Comparison of ENCODE assay signal across 1 cellular context in genomic region chr17:71866095-71866494, GRCh38.
TF ChIP-seq lines count a peak whose summit lies in the region.

No MANE protein-coding gene starts in this region.

TF ChIP-seq in GM23338, 12 proteins besides CTCF, POLR2A, EP300 and RAD21 (continued from another document):
- TF ChIP-seq ZNF462 (CRISPR knock-in tag; IDR thresholded peaks at IDR 0.05): no peak
- no peak for TF ChIP-seq STAT1 (IDR thresholded peaks at IDR 0.05; ENCODE audit: unreplicated experiment)
- TF ChIP-seq, protein P1, sequence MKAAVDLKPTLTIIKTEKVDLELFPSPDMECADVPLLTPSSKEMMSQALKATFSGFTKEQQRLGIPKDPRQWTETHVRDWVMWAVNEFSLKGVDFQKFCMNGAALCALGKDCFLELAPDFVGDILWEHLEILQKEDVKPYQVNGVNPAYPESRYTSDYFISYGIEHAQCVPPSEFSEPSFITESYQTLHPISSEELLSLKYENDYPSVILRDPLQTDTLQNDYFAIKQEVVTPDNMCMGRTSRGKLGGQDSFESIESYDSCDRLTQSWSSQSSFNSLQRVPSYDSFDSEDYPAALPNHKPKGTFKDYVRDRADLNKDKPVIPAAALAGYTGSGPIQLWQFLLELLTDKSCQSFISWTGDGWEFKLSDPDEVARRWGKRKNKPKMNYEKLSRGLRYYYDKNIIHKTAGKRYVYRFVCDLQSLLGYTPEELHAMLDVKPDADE (IDR thresholded peaks at IDR 0.05): no peak
